8 cellular contexts compared by ENCODE assay signal in the genomic region with DNA sequence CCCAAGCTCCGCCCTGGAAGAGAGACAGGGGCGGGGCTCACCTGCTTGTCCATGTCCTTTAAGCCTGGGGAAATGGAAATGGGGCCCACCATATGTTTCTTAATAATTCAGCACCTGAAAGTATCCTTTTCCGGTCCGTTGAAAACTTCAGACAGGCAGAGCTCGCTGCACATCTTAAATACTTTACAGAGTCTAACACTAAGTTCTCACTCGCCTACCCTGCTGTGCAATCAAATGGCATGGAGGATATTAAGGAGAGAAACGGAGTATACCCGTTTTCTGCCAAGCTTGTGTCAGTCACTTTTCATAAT. TPM values are rescaled to one million over a fixed set of nuclear protein-coding genes. Genes with fewer than 3 reads are reported as not detected.
DNase-seq lines count a peak whose midpoint lies in the region; ATAC-seq, FAIRE-seq and TF ChIP-seq lines count a peak whose summit lies in the region.

No MANE protein-coding gene starts in this region.

- peak overlapping the region; percentile 95 for H3K4me3 ChIP-seq in GM23338
- H3K4me3 ChIP-seq in foreskin fibroblast (ENCODE audit: low read depth in 1 of 2, low read length in 2 of 2) = peak overlapping the region; percentile 83 to 92
- H3K4me3 ChIP-seq in skeletal muscle tissue (ENCODE audit: low read length in 3 of 3) = peak overlapping the region; percentile 82 to 95 (median 93)
- peak overlapping the region in 1 of 2 donors; percentile 10 for H3K4me3 ChIP-seq in aorta (ENCODE audit: low read length in 2 of 2)

- H3K27me3 ChIP-seq in GM23338 (ENCODE audit: insufficient read depth) (no peaks in the 10 kb centered on the region), skeletal muscle tissue (ENCODE audit: control insufficient read depth in 3 of 3, insufficient read depth in 3 of 3, low read length in 3 of 3) (no peaks in the 10 kb centered on the region), aorta (ENCODE audit: control insufficient read depth in 1 of 2, insufficient read depth in 2 of 2, low read length in 1 of 2) (no peaks in the 10 kb centered on the region)

- H3K27ac Mint-ChIP-seq in GM23338 = peak overlapping the region; percentile 92
- H3K27ac Mint-ChIP-seq in T-helper 17 cell = peak overlapping the region; percentile 94

- H3F3A ChIP-seq in GM23338 (replicated peaks; ENCODE audit: low read depth) = peaks cover 2% of the 10 kb centered on the region; the same call in 1 of the 2 replicates

- no peak for FAIRE-seq in GM12891 (lab: Jason Lieb, UNC)

- H3K4me1 Mint-ChIP-seq in GM23338 (peaks cover 22% of the 10 kb centered on the region; the same call in 2 of the 3 replicates), T-helper 17 cell (peaks cover 24% of the 10 kb centered on the region)

- H3K4me1 ChIP-seq in GM23338 (ENCODE audit: insufficient read depth) (peaks cover 21% of the 10 kb centered on the region), skeletal muscle tissue (ENCODE audit: control insufficient read depth in 3 of 3, insufficient read depth in 3 of 3, low read length in 3 of 3) (peaks cover 10 to 18% (median 16%) of the 10 kb centered on the region in 3 donors), aorta (ENCODE audit: control insufficient read depth in 1 of 2, insufficient read depth in 2 of 2, low read length in 2 of 2) (peaks cover 0 to 4% of the 10 kb centered on the region in 2 donors)

- H3K36me3 ChIP-seq in GM23338 (ENCODE audit: insufficient read depth) (peaks cover 11% of the 10 kb centered on the region; the same call in 1 of the 2 replicates), skeletal muscle tissue (ENCODE audit: control insufficient read depth in 3 of 3, insufficient read depth in 3 of 3, low read length in 3 of 3) (peaks cover 14 to 22% (median 20%) of the 10 kb centered on the region in 3 donors), aorta (ENCODE audit: control insufficient read depth in 1 of 2, insufficient read depth in 2 of 2, low read length in 1 of 2) (no peaks in the 10 kb centered on the region)

- H3K9me2 ChIP-seq in GM23338 (ENCODE audit: insufficient read depth) = no peaks in the 10 kb centered on the region

- H3K4me2 ChIP-seq in GM23338 = peak overlapping the region; percentile 81

- DNase-seq in GM23338 (ENCODE audit: low spot score) (no peak), T-helper 17 cell (no peak), foreskin fibroblast (no peak), aorta (no peak), NCI-H1694 (lab: John Stamatoyannopoulos, UW) (no peak), NAMALWA (ENCODE audit: low spot score) (no peak), GM12891 (ENCODE audit: insufficient read length, low spot score) (no peak)

- peaks cover 11% of the 10 kb centered on the region; the same call in 1 of the 2 replicates for H3K79me2 ChIP-seq in GM23338 (replicated peaks; ENCODE audit: insufficient read depth)

- H3K36me3 Mint-ChIP-seq in GM23338 (ENCODE audit: low read depth) = peaks cover 27% of the 10 kb centered on the region
- H3K36me3 Mint-ChIP-seq in T-helper 17 cell (ENCODE audit: low read depth) = peaks cover 2% of the 10 kb centered on the region

- H3K4me3 Mint-ChIP-seq in GM23338 (peak overlapping the region; percentile 96), T-helper 17 cell (peak overlapping the region; percentile 95)

- ATAC-seq in GM23338 (no peak), T-helper 17 cell (no peak), aorta (ENCODE audit: low FRiP score) (no peak)

- no peaks in the 10 kb centered on the region for H4K20me1 ChIP-seq in GM23338 (replicated peaks; ENCODE audit: insufficient read depth)

- H3K27ac ChIP-seq in GM23338 (ENCODE audit: low read depth) (peak overlapping the region; percentile 93), skeletal muscle tissue (ENCODE audit: low read depth, low read length) (peak overlapping the region; percentile 98), aorta (ENCODE audit: low read depth in 1 of 2, low read length in 2 of 2) (no peak overlapping the region)

- WGBS in aorta, 2 donors = 13 to 16% methylated on average over 8 of the region's 8 CpGs

- intact Hi-C loops in aorta (cut with DNase I) = loop anchor here in 1 of 2 donors (2.0 kb wide), 1 partner anchor 38 kb away; a partner anchor contains a TSS

- peak overlapping the region; percentile 97 for H2AFZ ChIP-seq in GM23338

- H3K9me3 Mint-ChIP-seq in GM23338 = no peaks in the 10 kb centered on the region

- no peak for TF ChIP-seq POLR2A in GM12891 (IDR thresholded peaks at IDR 0.05; ENCODE audit: low read depth, low read length)

- no peak for TF ChIP-seq CTCF in GM23338 (conservative IDR thresholded peaks at IDR 0.05; ENCODE audit: low read depth in 2 of 2)
- TF ChIP-seq CTCF in foreskin fibroblast (IDR thresholded peaks at IDR 0.05; ENCODE audit: low read depth, low read length) = no peak

- H3K27me3 Mint-ChIP-seq in GM23338 (ENCODE audit: insufficient read depth, low read depth, poor library complexity) = peaks cover 18% of the 10 kb centered on the region
- no peaks in the 10 kb centered on the region for H3K27me3 Mint-ChIP-seq in T-helper 17 cell

- peak overlapping the region; percentile 49 to 97 (median 96) for H3K9ac ChIP-seq in skeletal muscle tissue (ENCODE audit: low read depth in 1 of 3, low read length in 3 of 3)

- H3K9me3 ChIP-seq in T-helper 17 cell (ENCODE audit: control insufficient read depth, low read length, poor library complexity, severe bottlenecking) = no peaks in the 10 kb centered on the region
- H3K9me3 ChIP-seq in skeletal muscle tissue (ENCODE audit: control insufficient read depth in 3 of 3, low read length in 3 of 3) = no peaks in the 10 kb centered on the region
- H3K9me3 ChIP-seq in aorta (ENCODE audit: control insufficient read depth, low read length) = no peaks in the 10 kb centered on the region

TF ChIP-seq in GM23338, 12 proteins besides CTCF, POLR2A, EP300 and RAD21:
- TF ChIP-seq EZH2 (IDR thresholded peaks at IDR 0.05; ENCODE audit: low read depth, unreplicated experiment) (no peak), STAT1 (IDR thresholded peaks at IDR 0.05; ENCODE audit: unreplicated experiment) (no peak)
TF ChIP-seq in GM23338: peak in this region for 0.

TF ChIP-seq in GM12891, 5 proteins besides CTCF, POLR2A, EP300 and RAD21:
- TF ChIP-seq SPI1 (IDR thresholded peaks at IDR 0.05; ENCODE audit: low read depth, low read length) = no peak
- no peak for TF ChIP-seq PAX5 (IDR thresholded peaks at IDR 0.05; ENCODE audit: insufficient read depth, low read length, severe bottlenecking)
- TF ChIP-seq POLR2AphosphoS5 (IDR thresholded peaks at IDR 0.05; ENCODE audit: low read depth, low read length) = no peak

RNA-seq across cellular contexts. Expression of a gene that starts 0.5 kb away (rescaled TPM):
- total RNA-seq in GM23338 (2014; rRNA removed; shearing (Covaris generic)) = 11.3 and 13.1 TPM in 2 replicates
- polyA plus RNA-seq in GM23338 (2016; fragmentation: Nextera tagmentation; extraction: Ambion mirVana) = 5.7 and 6.0 TPM in 2 replicates
- 10 to 100 TPM; 41.8 to 62.6 TPM for total RNA-seq in T-helper 17 cell
- total RNA-seq in skeletal muscle tissue = 10.4 TPM
- 10 to 100 TPM; 31.3 to 36.0 TPM for total RNA-seq in aorta
- 10 to 100 TPM in 1 of 2 donors, 1 to 10 TPM in 1; 7.6 to 18.8 TPM for polyA plus RNA-seq in aorta
- 16.2 TPM for polyA plus RNA-seq in GM12891 (2012; ENCODE audit: low read depth, missing spikeins)

RNA-seq across cellular contexts. Expression of a gene that starts 37.8 kb away (rescaled TPM):
- total RNA-seq in GM23338 (2014; rRNA removed; shearing (Covaris generic)) = 54.4 and 55.0 TPM in 2 replicates
- polyA plus RNA-seq in GM23338 (2016; fragmentation: Nextera tagmentation; extraction: Ambion mirVana) = 13.0 and 15.1 TPM in 2 replicates
- 1 to 10 TPM; 1.2 to 2.0 TPM for total RNA-seq in T-helper 17 cell
- 1.6 TPM for total RNA-seq in skeletal muscle tissue
- total RNA-seq in aorta = under 1 TPM; 0.58 to 0.96 TPM
- under 1 TPM; 0.28 to 0.38 TPM for polyA plus RNA-seq in aorta
- polyA plus RNA-seq in GM12891 (2012; ENCODE audit: low read depth, missing spikeins) = 12.2 TPM

RNA-seq across cellular contexts. Expression of a gene that starts 37.9 kb away (rescaled TPM):
- total RNA-seq in GM23338 (2014; rRNA removed; shearing (Covaris generic)) = 24.8 and 29.6 TPM in 2 replicates
- polyA plus RNA-seq in GM23338 (2016; fragmentation: Nextera tagmentation; extraction: Ambion mirVana) = 33.7 and 40.3 TPM in 2 replicates
- total RNA-seq in T-helper 17 cell = 10 to 100 TPM; 62.1 to 64.6 TPM
- 10.4 TPM for total RNA-seq in skeletal muscle tissue
- total RNA-seq in aorta = 10 to 100 TPM; 34.7 to 36.2 TPM
- polyA plus RNA-seq in aorta = 10 to 100 TPM; 15.2 to 20.7 TPM
- 36.4 TPM for polyA plus RNA-seq in GM12891 (2012; ENCODE audit: low read depth, missing spikeins)

Comparison
In these comparisons a context has a peak if more than half of its experiments do, and no peak if none do; other contexts are left out.
1. H3K27ac ChIP-seq: peak in GM23338 (single experiment) and skeletal muscle tissue (single experiment); none in aorta (0 of 2).
2. RNA of a gene that starts 37.8 kb away (total RNA-seq): 54.4 to 55.0 TPM in GM23338; 1.2 to 2.0 TPM in T-helper 17 cell, 1.6 TPM in skeletal muscle tissue (single experiment) and 0.58 to 0.96 TPM in aorta; every median in the first group is over 10 times any median in the second.